ENCODE assay signal across 27 cellular contexts in genomic region chr13:37141011-37141410, GRCh38. TPM values are rescaled to one million over a fixed set of nuclear protein-coding genes. Genes with fewer than 3 reads are reported as not detected.
"Had no signal": no experiment of that assay in that cellular context is flagged by ENCODE, and none has a peak within 500 bp of the region (broad histone marks: within the 10 kb centered on the region; RNA-seq: fewer than 3 reads in every experiment).

No MANE protein-coding gene starts in this region.

- FAIRE-seq: endometrium, frontal cortex, islet of Langerhans, small intestine had no signal

- H3K36me3 Mint-ChIP-seq: naive thymus-derived CD4-positive, alpha-beta T cell had no signal

- H3K27me3 ChIP-seq: heart left ventricle, neutrophil, testis, tibial nerve, upper lobe of right lung, vagina had no signal

- H3K4me1 Mint-ChIP-seq: naive thymus-derived CD4-positive, alpha-beta T cell had no signal

- DNase-seq: cortex of kidney; effector memory CD4-positive, alpha-beta T cell; heart left ventricle; hippocampal formation; kidney glomerular epithelial cell; mesendoderm; naive thymus-derived CD4-positive, alpha-beta T cell; posterior cingulate gyrus; small intestine; stimulated activated CD4-positive, alpha-beta T cell treated with anti-CD3 and anti-CD28 coated beads, Interleukin-12 subunit alpha, Interleukin-12 subunit beta, amount 100 ng/mL, for 4 hours; stimulated activated naive CD4-positive, alpha-beta T cell; testis; upper lobe of right lung had no signal

- H3K4me1 ChIP-seq: testis, upper lobe of right lung, vagina had no signal

- ATAC-seq: esophagus mucosa; heart left ventricle; naive thymus-derived CD4-positive, alpha-beta T cell; sciatic nerve; upper lobe of right lung had no signal

- H3K27ac ChIP-seq: heart left ventricle, testis, tibial nerve, upper lobe of right lung, vagina had no signal

- H3K4me3 Mint-ChIP-seq: naive thymus-derived CD4-positive, alpha-beta T cell had no signal

- H3K4me3 ChIP-seq: heart left ventricle, testis, tibial nerve, upper lobe of right lung, vagina had no signal

- H3K9me3 ChIP-seq: neutrophil, testis, tibial nerve, upper lobe of right lung, vagina had no signal

- H3K36me3 ChIP-seq: heart left ventricle, tibial nerve, upper lobe of right lung, vagina had no signal

- H3K27ac Mint-ChIP-seq: naive thymus-derived CD4-positive, alpha-beta T cell had no signal

RNA-seq across cellular contexts. Expression of gene CSNK1A1L, which starts 35.5 kb away (rescaled TPM):
- total RNA-seq: esophagus mucosa; frontal cortex; glomerular endothelial cell; heart left ventricle; liver; lung microvascular endothelial cell; naive thymus-derived CD4-positive, alpha-beta T cell; osteoblast; pulmonary artery endothelial cell; sciatic nerve; tibial nerve; upper lobe of right lung; vagina had no signal
- polyA plus RNA-seq: heart left ventricle; liver; naive thymus-derived CD4-positive, alpha-beta T cell; neural cell; small intestine had no signal
